ENCODE assay signal across 26 cellular contexts in genomic region chr7:135322571-135323340, GRCh38.
"Had no signal": no experiment of that assay in that cellular context is flagged by ENCODE, and none has a peak within 500 bp of the region (broad histone marks: within the 10 kb centered on the region; RNA-seq: fewer than 3 reads in every experiment).

No MANE protein-coding gene starts in this region.

- H3K27ac Mint-ChIP-seq: effector memory CD8-positive, alpha-beta T cell; natural killer cell; progenitor cell of endocrine pancreas; stimulated activated naive B cell treated with anti-CD40 and anti-IgM and Interleukin-4, amounts not matched to agents 10 μg/mL and 1 μg/mL and 100 μg/mL, for 72 hours; stimulated activated naive CD8-positive, alpha-beta T cell treated with anti-CD3 and anti-CD28 coated beads, Interleukin-15, amount 100 ng/mL, for 72 hours had no signal

- H2AFZ ChIP-seq: parathyroid adenoma had no signal

- H3K79me2 ChIP-seq: parathyroid adenoma had no signal

- H3K36me3 Mint-ChIP-seq: stimulated activated naive B cell treated with anti-CD40 and anti-IgM and Interleukin-4, amounts not matched to agents 10 μg/mL and 1 μg/mL and 100 μg/mL, for 72 hours had no signal

- H3K4me3 Mint-ChIP-seq: effector memory CD8-positive, alpha-beta T cell; natural killer cell; neural crest cell; stimulated activated naive B cell treated with anti-CD40 and anti-IgM and Interleukin-4, amounts not matched to agents 10 μg/mL and 1 μg/mL and 100 μg/mL, for 72 hours; stimulated activated naive CD8-positive, alpha-beta T cell treated with anti-CD3 and anti-CD28 coated beads, Interleukin-15, amount 100 ng/mL, for 72 hours had no signal

- H3K9me3 Mint-ChIP-seq: effector memory CD8-positive, alpha-beta T cell; neural crest cell had no signal

- H3K36me3 ChIP-seq: gastrocnemius medialis, heart right ventricle, left lung, neutrophil, right lobe of liver, suprapubic skin, transverse colon, vagina had no signal

- DNase-seq: cortex of kidney; effector memory CD8-positive, alpha-beta T cell; gastrocnemius medialis; glutamatergic neuron; heart right ventricle; hippocampal formation; left cardiac atrium; left lung; mesenchymal stem cell; midbrain; natural killer cell; right lobe of liver; small intestine; stimulated activated CD4-positive, alpha-beta T cell treated with anti-CD3 and anti-CD28 coated beads, Interleukin-15, amount 100 ng/mL, for 24 hours; stimulated activated CD4-positive, alpha-beta T cell treated with anti-CD3 and anti-CD28 coated beads, Interleukin-2, amount 100 ng/mL, for 48 hours; stimulated activated naive B cell treated with anti-CD40 and anti-IgM and Interleukin-4, amounts not matched to agents 10 μg/mL and 1 μg/mL and 100 μg/mL, for 72 hours; stimulated activated naive CD8-positive, alpha-beta T cell treated with anti-CD3 and anti-CD28 coated beads, Interleukin-15, amount 100 ng/mL, for 72 hours; transverse colon had no signal

- H3K4me1 Mint-ChIP-seq: natural killer cell; neural crest cell; stimulated activated naive B cell treated with anti-CD40 and anti-IgM and Interleukin-4, amounts not matched to agents 10 μg/mL and 1 μg/mL and 100 μg/mL, for 72 hours; stimulated activated naive CD8-positive, alpha-beta T cell treated with anti-CD3 and anti-CD28 coated beads, Interleukin-15, amount 100 ng/mL, for 72 hours had no signal

- H3K27me3 Mint-ChIP-seq: progenitor cell of endocrine pancreas had no signal

- H3K9me3 ChIP-seq: gastrocnemius medialis, heart right ventricle, left lung, neutrophil, right lobe of liver, suprapubic skin, transverse colon, vagina had no signal

- ATAC-seq: effector memory CD8-positive, alpha-beta T cell; gastrocnemius medialis; left lung; natural killer cell; right lobe of liver; stimulated activated naive B cell treated with anti-CD40 and anti-IgM and Interleukin-4, amounts not matched to agents 10 μg/mL and 1 μg/mL and 100 μg/mL, for 72 hours; stimulated activated naive CD8-positive, alpha-beta T cell treated with anti-CD3 and anti-CD28 coated beads, Interleukin-15, amount 100 ng/mL, for 72 hours had no signal

- H3K4me1 ChIP-seq: right lobe of liver, vagina had no signal

- H3K4me3 ChIP-seq: gastrocnemius medialis, heart right ventricle, left lung, right lobe of liver, suprapubic skin, transverse colon, vagina had no signal

- FAIRE-seq: endometrium, islet of Langerhans, small intestine had no signal

- H3K27ac ChIP-seq: gastrocnemius medialis, heart right ventricle, left lung, neutrophil, parathyroid adenoma, right lobe of liver, suprapubic skin, transverse colon, vagina had no signal

- H3K27me3 ChIP-seq: gastrocnemius medialis, heart right ventricle, left lung, neutrophil, right lobe of liver, suprapubic skin, transverse colon, vagina had no signal
